ENCODE assay signal across 27 cellular contexts in the genomic region with DNA sequence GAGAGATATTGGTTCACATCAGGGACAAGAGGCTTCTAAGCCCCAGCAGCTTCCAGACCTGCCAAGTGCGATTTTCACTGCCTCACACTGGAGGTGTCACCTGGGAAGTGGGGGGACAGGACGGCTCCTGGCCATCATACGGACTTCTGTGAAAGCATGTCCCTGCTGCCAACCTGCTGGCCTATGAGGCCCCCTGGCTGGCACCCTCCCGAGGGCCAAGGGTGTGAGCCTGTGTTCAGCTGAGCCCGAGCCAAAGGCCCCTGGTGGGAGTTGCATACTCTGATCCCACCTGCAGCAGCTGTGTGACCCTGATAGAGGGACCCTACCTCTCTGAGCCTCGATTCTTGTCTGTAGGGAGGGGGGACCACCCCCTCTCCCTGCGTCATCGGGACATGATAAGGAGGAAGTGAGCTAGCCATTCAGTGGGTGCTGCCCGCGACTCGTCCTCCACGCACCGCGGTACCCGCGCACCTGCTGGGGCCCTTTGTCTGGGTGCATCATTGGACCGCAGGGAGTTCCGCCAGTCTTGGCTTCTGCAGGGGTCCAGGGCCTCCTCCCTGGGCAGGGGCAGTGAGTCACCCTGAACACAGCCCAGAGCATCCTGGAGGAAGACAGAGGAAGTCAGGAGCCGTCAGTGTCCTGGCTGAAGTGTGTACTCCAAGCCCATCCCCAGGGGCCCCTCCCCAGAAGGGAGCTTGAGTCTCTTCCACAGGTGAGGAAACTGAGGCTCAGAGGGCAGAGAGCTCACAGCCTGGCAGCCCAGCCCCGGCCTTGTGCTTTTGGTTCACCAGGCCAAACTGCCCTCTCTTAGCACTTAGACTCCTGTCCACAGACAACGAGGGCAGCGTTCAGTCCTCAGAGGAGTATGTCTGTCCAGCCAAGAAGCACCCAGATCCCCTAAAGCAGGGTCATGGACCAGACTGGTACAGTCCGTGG. TPM values are rescaled to one million over a fixed set of nuclear protein-coding genes. Genes with fewer than 3 reads are reported as not detected.
DNase-seq lines count a peak whose midpoint lies in the region; ATAC-seq, FAIRE-seq and TF ChIP-seq lines count a peak whose summit lies in the region.
"Had no signal": no experiment of that assay in that cellular context is flagged by ENCODE, and none has a peak within 500 bp of the region (broad histone marks: within the 10 kb centered on the region; RNA-seq: fewer than 3 reads in every experiment).

No MANE protein-coding gene starts in this region.

- H3K27me3 ChIP-seq in BLaER1 = no peaks in the 10 kb centered on the region
- H3K27me3 ChIP-seq: Peyer's patch had no signal

- H4K20me1 ChIP-seq in BLaER1 = no peaks in the 10 kb centered on the region

- TF ChIP-seq CTCF in coronary artery (IDR thresholded peaks at IDR 0.05) = no peak

- H3K27ac ChIP-seq in BLaER1 (no peak overlapping the region), coronary artery (no peak overlapping the region)
- H3K27ac ChIP-seq: HL-60, Peyer's patch had no signal

- FAIRE-seq in GM12891 (lab: Jason Lieb, UNC) = no peak
- FAIRE-seq: GM12892, HTR-8/SVneo had no signal

- no peaks in the 10 kb centered on the region for H3K9me3 ChIP-seq in BLaER1
- H3K9me3 ChIP-seq: Caco-2, Peyer's patch had no signal

- peaks cover 94% of the 10 kb centered on the region for H3K4me1 ChIP-seq in BLaER1
- H3K4me1 ChIP-seq: Caco-2, Peyer's patch had no signal

- no peak overlapping the region for H3K9ac ChIP-seq in BLaER1

- peak overlapping the region; percentile 74 for H3K4me2 ChIP-seq in BLaER1

- no peak for TF ChIP-seq POLR2A in GM12891 (IDR thresholded peaks at IDR 0.05; ENCODE audit: low read depth, low read length)

- no peak for ATAC-seq in GM21423 (IDR thresholded peaks at IDR 0.05; ENCODE audit: unreplicated experiment)
- ATAC-seq in HG03039 (IDR thresholded peaks at IDR 0.05; ENCODE audit: unreplicated experiment) = no peak

- DNase-seq in Daoy (ENCODE audit: low read depth) = peak; percentile 41
- DNase-seq in coronary artery (ENCODE audit: low spot score) = peak; percentile 62
- DNase-seq in mesenteric fat pad (ENCODE audit: low spot score) = peak; percentile 78
- DNase-seq in GM12891 (ENCODE audit: insufficient read length, low spot score) = no peak
- no peak for DNase-seq in NCI-H2227 treated with DMSO at 0.1 percent for 48 hours (lab: John Stamatoyannopoulos, UW)
- DNase-seq: ACHN; Caco-2; CD4-positive, CD25-positive, alpha-beta regulatory T cell; EL; HFFc6; IMR-90; MM.1S; NCI-H1092; NCI-H146; NCI-H2081; NCI-H2171 treated with DMSO at 0.1 percent for 48 hours; NCI-H510A; NCI-H748 treated with DMSO at 0.1 percent for 48 hours; NK-92 treated with Interleukin-12 subunit alpha and Interleukin-12 subunit beta, amount 100 ng/mL, for 24 hours had no signal

- H3K36me3 ChIP-seq in BLaER1 = no peaks in the 10 kb centered on the region
- H3K36me3 ChIP-seq: Peyer's patch had no signal

- H3K4me3 ChIP-seq in BLaER1 (no peak overlapping the region), coronary artery (no peak overlapping the region)
- H3K4me3 ChIP-seq: Peyer's patch had no signal

TF ChIP-seq in GM12891, 5 proteins besides CTCF, POLR2A, EP300 and RAD21:
- TF ChIP-seq TAF1 (IDR thresholded peaks at IDR 0.05; ENCODE audit: low read depth, low read length) (no peak), POU2F2 (IDR thresholded peaks at IDR 0.05; ENCODE audit: low read depth, low read length) (no peak), PAX5 (IDR thresholded peaks at IDR 0.05; ENCODE audit: insufficient read depth, low read length, severe bottlenecking) (no peak), POLR2AphosphoS5 (IDR thresholded peaks at IDR 0.05; ENCODE audit: low read depth, low read length) (no peak)

RNA-seq across cellular contexts. Expression of a gene that starts 24.1 kb away (rescaled TPM):
- total RNA-seq in Daoy (2014; rRNA removed; shearing (Covaris generic)) = not detected in 2 replicates
- not detected for total RNA-seq in mesenteric fat pad
- 0.04 TPM for polyA plus RNA-seq in GM12891 (2012; ENCODE audit: low read depth, missing spikeins)
- total RNA-seq: Caco-2, HFFc6, IMR-90, LHCN-M2 had no signal
- polyA plus RNA-seq: IMR-90 had no signal

Comparison
In these comparisons a context has a peak if more than half of its experiments do, and no peak if none do; other contexts are left out.
1. DNase-seq: peak in Daoy (single experiment), coronary artery (single experiment) and mesenteric fat pad (single experiment); none in GM12891 (single experiment) and NCI-H2227 treated with DMSO at 0.1 percent for 48 hours (single experiment).